8 cellular contexts compared by ENCODE assay signal in genomic region chr1:84298688-84299535, GRCh38. TPM values are rescaled to one million over a fixed set of nuclear protein-coding genes. Genes with fewer than 3 reads are reported as not detected.
DNase-seq lines count a peak whose midpoint lies in the region; ATAC-seq and TF ChIP-seq lines count a peak whose summit lies in the region.

No MANE protein-coding gene starts in this region.

- TF ChIP-seq CTCF in PC-3 (conservative IDR thresholded peaks at IDR 0.05; ENCODE audit: low read depth, low read length) (no peak), osteoblast (IDR thresholded peaks at IDR 0.05; ENCODE audit: extremely low read depth, low read depth, low read length) (no peak)

- H3K4me2 ChIP-seq in PC-3 (ENCODE audit: low read length) (peak overlapping the region; percentile 91), osteoblast (ENCODE audit: insufficient read depth, low read length) (peak overlapping the region; percentile 94)

- POLR2A ChIA-PET in PC-3 (lab: Charles Lee; ENCODE audit: unreplicated experiment) = interaction anchor here (0.6 kb wide), 2 partner anchors 51 to 155 kb away, joined by 3 to 5 read pairs; partner anchors contain the start of gene PRKACB

- H2AFZ ChIP-seq in PC-3 (ENCODE audit: low read length) (peak overlapping the region; percentile 81), osteoblast (ENCODE audit: low read length) (peak overlapping the region; percentile 96)

- H4K20me1 ChIP-seq in PC-3 (ENCODE audit: low read length) (no peaks in the 10 kb centered on the region), osteoblast (ENCODE audit: insufficient read depth, low read length) (no peaks in the 10 kb centered on the region)

- no peaks in the 10 kb centered on the region for H3K9me2 ChIP-seq in PC-3 (replicated peaks; ENCODE audit: low read length)

- H3K4me3 ChIP-seq in PC-3 (ENCODE audit: low read length) = peak overlapping the region; percentile 82
- peak overlapping the region; percentile 94 for H3K4me3 ChIP-seq in osteoblast (ENCODE audit: insufficient read depth, low read length)

- no peaks in the 10 kb centered on the region for H3F3A ChIP-seq in PC-3 (ENCODE audit: low read length, unreplicated experiment)

- H3K9ac ChIP-seq in PC-3 (ENCODE audit: low read length) = peak overlapping the region; percentile 98

- peak; percentile 36 for ATAC-seq in GM19351 (IDR thresholded peaks at IDR 0.05; ENCODE audit: unreplicated experiment)
- peak; percentile 51 for ATAC-seq in HG03432 (IDR thresholded peaks at IDR 0.05; ENCODE audit: unreplicated experiment)
- peak; percentile 46 for ATAC-seq in PC-3
- ATAC-seq in Right ventricle myocardium superior (ENCODE audit: poor library complexity) = peak; percentile 63

- H3K9me3 ChIP-seq in PC-3 (ENCODE audit: low read length) (peaks cover 13% of the 10 kb centered on the region; the same call in 1 of the 2 replicates), osteoblast (ENCODE audit: low read depth, low read length) (no peaks in the 10 kb centered on the region)

- CTCF ChIA-PET in PC-3 (lab: Charles Lee) = interaction anchor here (0.7 kb wide), 1 partner anchor 125 kb away, joined by 4 read pairs; no protein-coding TSS in a partner anchor

- BruUV-seq in PC-3 (replicated peaks; lab: Mats Ljungman, UMichigan) = TSS peak; percentile 69

- DNase-seq in COLO829 (ENCODE audit: low spot score) = peak; percentile 32
- DNase-seq in PC-3 = peak; percentile 43
- peak; percentile 43 for DNase-seq in activated naive CD4-positive, alpha-beta T cell treated with anti-CD3 and anti-CD28 coated beads, Interleukin-2, amount 50 U/mL, for 16 hours
- DNase-seq in Right ventricle myocardium superior = peak; percentile 61
- DNase-seq in osteoblast (ENCODE audit: insufficient read length, low spot score, missing footprints) = peak; percentile 91
- DNase-seq in kidney glomerular epithelial cell (lab: John Stamatoyannopoulos, UW) = no peak

- H3K36me3 ChIP-seq in PC-3 (ENCODE audit: low read depth, low read length) = no peaks in the 10 kb centered on the region
- H3K36me3 ChIP-seq in osteoblast (ENCODE audit: insufficient read depth, low read length) = no peaks in the 10 kb centered on the region

- intact Hi-C loops in PC-3 (cut with micrococcal nuclease) (loop anchor here (2.0 kb wide), 2 partner anchors 52 to 154 kb away; partner anchors contain the start of gene PRKACB), Right ventricle myocardium superior (cut with DNase I) (no loop called here)

- H3K4me1 ChIP-seq in PC-3 (ENCODE audit: insufficient read depth, low read length) = peaks cover 54% of the 10 kb centered on the region
- peaks cover 21% of the 10 kb centered on the region for H3K4me1 ChIP-seq in osteoblast (ENCODE audit: insufficient read depth, low read length)

- no peaks in the 10 kb centered on the region for H3K79me2 ChIP-seq in PC-3 (ENCODE audit: low read length)
- H3K79me2 ChIP-seq in osteoblast (ENCODE audit: insufficient read depth, low read length) = no peaks in the 10 kb centered on the region

- H3K27ac ChIP-seq in PC-3 (ENCODE audit: low read length) = peak overlapping the region; percentile 80
- peak overlapping the region; percentile 62 for H3K27ac ChIP-seq in osteoblast (ENCODE audit: low read depth, low read length)

- H3K27me3 ChIP-seq in PC-3 (ENCODE audit: low read length) (no peaks in the 10 kb centered on the region), osteoblast (ENCODE audit: insufficient read depth, low read length) (no peaks in the 10 kb centered on the region)

RNA-seq across cellular contexts. Expression of gene SAMD13, which starts 2.6 kb away (rescaled TPM):
- total RNA-seq in PC-3 (2014; rRNA removed) (1.1 and 2.2 TPM in 2 replicates), Right ventricle myocardium superior (0.73 TPM), osteoblast (under 0.01 and 0.29 TPM in 2 replicates)
